Comparison of ENCODE assay signal across 8 cellular contexts in genomic region chr16:82011199-82011641, GRCh38. TPM values are rescaled to one million over a fixed set of nuclear protein-coding genes. Genes with fewer than 3 reads are reported as not detected.
DNase-seq lines count a peak whose midpoint lies in the region; ATAC-seq and TF ChIP-seq lines count a peak whose summit lies in the region.

TSS of gene SDR42E1 (minus strand) at chr16:82011470. CDS start at chr16:82000858, 10,612 bp downstream.

- peaks cover 0 to 16% (median 0%) of the 10 kb centered on the region in 6 donors for H3K4me1 ChIP-seq in spleen

- CTCF ChIA-PET in CD4-positive, alpha-beta T cell (lab: Charles Lee) = no interaction called here

- H3K9me3 Mint-ChIP-seq in CD4-positive, alpha-beta T cell = peaks cover 5% of the 10 kb centered on the region

- peaks cover 46% of the 10 kb centered on the region for H3K36me3 Mint-ChIP-seq in CD4-positive, alpha-beta T cell (ENCODE audit: low read depth)

- H3K4me3 Mint-ChIP-seq in CD4-positive, alpha-beta T cell = peak within 1 kb of the TSS; percentile 92

- POLR2A ChIA-PET in CD4-positive, alpha-beta T cell (lab: Charles Lee) = interaction anchor here (0.7 to 1.6 kb wide), 2 partner anchors 122 to 159 kb away, joined by 3 to 7 read pairs; partner anchors contain the start of gene MPHOSPH6

- H3K4me3 ChIP-seq in epithelial cell of esophagus (ENCODE audit: low read length) (peak within 1 kb of the TSS; percentile 75), spleen (peak within 1 kb of the TSS; percentile 39 to 80 (median 50))

- ATAC-seq in CD4-positive, alpha-beta T cell (ENCODE audit: poor library complexity) = peak; percentile 97
- peak; percentile 92 for ATAC-seq in GM21515 (IDR thresholded peaks at IDR 0.05; ENCODE audit: unreplicated experiment)

- peaks cover 20% of the 10 kb centered on the region for H3K27me3 Mint-ChIP-seq in CD4-positive, alpha-beta T cell

- 4 to 12% (median 6%) methylated on average over 9 to 32 of the region's 32 CpGs for WGBS in spleen, 5 donors

- peaks cover 24% of the 10 kb centered on the region for H3K9me3 ChIP-seq in CD4-positive, alpha-beta T cell (ENCODE audit: control insufficient read depth, low read length)
- H3K9me3 ChIP-seq in spleen = peaks cover 3 to 38% (median 32%) of the 10 kb centered on the region in 8 donors

- no peak for TF ChIP-seq CTCF in CD4-positive, alpha-beta T cell (IDR thresholded peaks at IDR 0.05)
- no peak for TF ChIP-seq CTCF in epithelial cell of esophagus (IDR thresholded peaks at IDR 0.05; ENCODE audit: insufficient read depth, low read depth, low read length, missing control alignments)
- no peak for TF ChIP-seq CTCF in spleen (IDR thresholded peaks at IDR 0.05 in 8 of 11, conservative IDR thresholded peaks at IDR 0.05 in 3 of 11)

- intact Hi-C loops in CD4-positive, alpha-beta T cell (cut with DNase I, micrococcal nuclease) = loop anchor here in 1 of 2 experiments (5.0 kb wide), 2 partner anchors 156 to 264 kb away; no protein-coding TSS in a partner anchor
- intact Hi-C loops in spleen (cut with DNase I; ENCODE audit: low total_unique reads) = no loop called here

- peaks cover 6% of the 10 kb centered on the region for H3K27me3 ChIP-seq in CD4-positive, alpha-beta T cell (ENCODE audit: control insufficient read depth, insufficient read depth, low read length)
- peaks cover 0 to 45% (median 10%) of the 10 kb centered on the region in 7 donors for H3K27me3 ChIP-seq in spleen (replicated peaks in 1 of 7)

- TF ChIP-seq POLR2A in spleen (IDR thresholded peaks at IDR 0.05) = no peak

- peaks cover 29% of the 10 kb centered on the region for H3K4me1 Mint-ChIP-seq in CD4-positive, alpha-beta T cell (ENCODE audit: low read depth)

- DNase-seq in CD4-positive, alpha-beta T cell = peak; percentile 22 to 72 (median 62)
- DNase-seq in NCI-H128 (lab: John Stamatoyannopoulos, UW; ENCODE audit: unreplicated experiment) (peak; percentile 34), epithelial cell of esophagus (ENCODE audit: low read depth) (peak; percentile 86), spleen (peak; percentile 88), Kasumi-1 (lab: John Stamatoyannopoulos, UW) (no peak), RKO (ENCODE audit: low spot score) (no peak)
- peak; percentile 30 to 35 for DNase-seq in activated CD4-positive, alpha-beta T cell treated with anti-CD3 and anti-CD28 coated beads, Interleukin-2, amount 50 U/mL, for 4 hours

- H3K27ac Mint-ChIP-seq in CD4-positive, alpha-beta T cell = peak within 1 kb of the TSS; percentile 90

- H3K36me3 ChIP-seq in spleen = no peaks in the 10 kb centered on the region

- H3K27ac ChIP-seq in CD4-positive, alpha-beta T cell (ENCODE audit: low read depth, low read length) = no peak within 1 kb of the TSS
- H3K27ac ChIP-seq in spleen = peak within 1 kb of the TSS in 2 of 8 donors; percentile 15 to 44

RNA-seq across cellular contexts. Expression of gene SDR42E1, which starts in this region (rescaled TPM):
- total RNA-seq in CD4-positive, alpha-beta T cell = 1 to 10 TPM; 4.5 to 7.6 TPM
- 1 to 10 TPM; 2.4 to 5.4 (median 3.2) TPM for total RNA-seq in spleen
- polyA plus RNA-seq in spleen = 1 to 10 TPM in 1 of 3 donors, under 1 TPM in 2; 0.62 to 1.2 (median 0.63) TPM

Comparison
In these comparisons a context has a peak if more than half of its experiments do, and no peak if none do; other contexts are left out.
1. DNase-seq: peak in CD4-positive, alpha-beta T cell (10 of 10), NCI-H128 (single experiment), activated CD4-positive, alpha-beta T cell treated with anti-CD3 and anti-CD28 coated beads, Interleukin-2, amount 50 U/mL, for 4 hours (2 of 2), epithelial cell of esophagus (single experiment) and spleen (single experiment); none in Kasumi-1 (0 of 2) and RKO (single experiment).